Comparison of ENCODE assay signal across 8 cellular contexts in the genomic region with DNA sequence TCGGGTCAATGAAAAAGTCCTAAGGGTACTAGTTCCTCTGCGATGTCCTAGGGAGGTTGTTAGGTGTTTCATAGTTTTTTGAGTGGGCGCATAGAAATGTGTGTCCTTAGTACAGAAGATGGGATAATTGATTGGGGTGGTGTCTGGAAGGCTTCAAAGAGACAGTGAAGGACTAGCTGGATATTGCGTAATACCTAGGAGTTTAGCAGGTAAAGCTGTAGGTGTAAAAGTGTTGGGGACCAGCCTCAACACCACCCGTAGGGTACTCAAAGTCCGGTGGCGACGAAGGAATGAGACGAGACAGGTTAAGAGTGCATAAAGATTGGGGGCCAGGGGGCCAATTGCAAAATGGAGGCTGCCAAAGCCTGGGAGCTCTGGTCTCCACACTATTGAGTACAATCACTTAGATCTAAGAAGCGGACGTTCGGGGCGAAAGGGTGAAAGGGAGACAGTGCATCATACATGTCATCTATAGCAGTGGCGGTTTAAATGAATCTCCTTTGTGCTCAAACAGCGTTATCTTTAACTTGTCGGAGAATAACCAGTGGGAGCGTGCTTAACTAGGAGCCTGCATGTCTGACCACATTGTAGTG. TPM values are rescaled to one million over a fixed set of nuclear protein-coding genes. Genes with fewer than 3 reads are reported as not detected.
DNase-seq lines count a peak whose midpoint lies in the region; ATAC-seq, FAIRE-seq and TF ChIP-seq lines count a peak whose summit lies in the region.

No MANE protein-coding gene starts in this region.

- H3K27me3 Mint-ChIP-seq in T-helper 1 cell treated with Interleukin-12 subunit alpha and Interleukin-12 subunit beta and Interleukin-4 antibody, amounts not matched to agents 30 μg/mL and 1 μg/mL, for 36 hours (ENCODE audit: low read depth), result no peaks in the 10 kb centered on the region
- H3K27me3 Mint-ChIP-seq in activated T-helper 17 cell treated with anti-CD3 and anti-CD28 coated beads, Interleukin-2, amount 50 U/mL, for 72 hours, result no peaks in the 10 kb centered on the region

- no peak for TF ChIP-seq EP300 in stomach (IDR thresholded peaks at IDR 0.05)

- no peak for DNase-seq in T-helper 1 cell
- DNase-seq in stomach, result no peak
- DNase-seq in GM19239 (ENCODE audit: insufficient read length, low spot score), result no peak
- DNase-seq in SIG-M5 (lab: John Stamatoyannopoulos, UW), result no peak

- intact Hi-C loops in stomach (cut with DNase I; ENCODE audit: low total_unique reads), result no loop called here

- peak overlapping the region; percentile 92 for H3K9ac ChIP-seq in iPS-20b (ENCODE audit: low read depth, low read length)

- peak overlapping the region; percentile 85 for H3K4me3 Mint-ChIP-seq in T-helper 1 cell treated with Interleukin-12 subunit alpha and Interleukin-12 subunit beta and Interleukin-4 antibody, amounts not matched to agents 30 μg/mL and 1 μg/mL, for 36 hours
- peak overlapping the region; percentile 100 for H3K4me3 Mint-ChIP-seq in activated T-helper 17 cell treated with anti-CD3 and anti-CD28 coated beads, Interleukin-2, amount 50 U/mL, for 72 hours

- 29 to 52% (median 41%) methylated on average over 17 of the region's 17 CpGs for WGBS in stomach, 5 donors

- no peaks in the 10 kb centered on the region for H3K9me3 Mint-ChIP-seq in T-helper 1 cell treated with Interleukin-12 subunit alpha and Interleukin-12 subunit beta and Interleukin-4 antibody, amounts not matched to agents 30 μg/mL and 1 μg/mL, for 36 hours
- H3K9me3 Mint-ChIP-seq in activated T-helper 17 cell treated with anti-CD3 and anti-CD28 coated beads, Interleukin-2, amount 50 U/mL, for 72 hours, result no peaks in the 10 kb centered on the region

- TF ChIP-seq CTCF in stomach (IDR thresholded peaks at IDR 0.05), result no peak

- H3K36me3 ChIP-seq in iPS-20b (ENCODE audit: insufficient read depth, low read depth, low read length) (peaks cover 4% of the 10 kb centered on the region; the same call in 1 of the 2 replicates), stomach (peaks cover 5 to 11% (median 9%) of the 10 kb centered on the region in 4 donors)

- FAIRE-seq in GM19239 (lab: Jason Lieb, UNC), result no peak

- peaks cover 56% of the 10 kb centered on the region for H3K4me1 Mint-ChIP-seq in T-helper 1 cell treated with Interleukin-12 subunit alpha and Interleukin-12 subunit beta and Interleukin-4 antibody, amounts not matched to agents 30 μg/mL and 1 μg/mL, for 36 hours (ENCODE audit: low read depth)
- peaks cover 52% of the 10 kb centered on the region for H3K4me1 Mint-ChIP-seq in activated T-helper 17 cell treated with anti-CD3 and anti-CD28 coated beads, Interleukin-2, amount 50 U/mL, for 72 hours

- TF ChIP-seq POLR2A in stomach (IDR thresholded peaks at IDR 0.05), result no peak

- H3K27ac ChIP-seq in iPS-20b (ENCODE audit: low read length), result no peak overlapping the region
- H3K27ac ChIP-seq in stomach, result peak overlapping the region in 3 of 5 donors; percentile 93 to 96 (median 93)

- H3K9me3 ChIP-seq in iPS-20b (ENCODE audit: insufficient read depth, low read depth, low read length) (no peaks in the 10 kb centered on the region), stomach (no peaks in the 10 kb centered on the region)

- no peak for ATAC-seq in activated T-helper 17 cell treated with anti-CD3 and anti-CD28 coated beads, Interleukin-2, amount 50 U/mL, for 72 hours (replicated peaks)
- no peak for ATAC-seq in GM21423 (IDR thresholded peaks at IDR 0.05; ENCODE audit: unreplicated experiment)

- H3K36me3 Mint-ChIP-seq in T-helper 1 cell treated with Interleukin-12 subunit alpha and Interleukin-12 subunit beta and Interleukin-4 antibody, amounts not matched to agents 30 μg/mL and 1 μg/mL, for 36 hours (ENCODE audit: low read depth), result peaks cover 2% of the 10 kb centered on the region
- H3K36me3 Mint-ChIP-seq in activated T-helper 17 cell treated with anti-CD3 and anti-CD28 coated beads, Interleukin-2, amount 50 U/mL, for 72 hours (ENCODE audit: low read depth), result peaks cover 45% of the 10 kb centered on the region

- peak overlapping the region; percentile 65 for H3K27ac Mint-ChIP-seq in T-helper 1 cell treated with Interleukin-12 subunit alpha and Interleukin-12 subunit beta and Interleukin-4 antibody, amounts not matched to agents 30 μg/mL and 1 μg/mL, for 36 hours
- peak overlapping the region; percentile 82 for H3K27ac Mint-ChIP-seq in activated T-helper 17 cell treated with anti-CD3 and anti-CD28 coated beads, Interleukin-2, amount 50 U/mL, for 72 hours

- H3K4me3 ChIP-seq in iPS-20b (ENCODE audit: low read length) (peak overlapping the region; percentile 92), stomach (peak overlapping the region; percentile 75 to 100 (median 99))

- peaks cover 14% of the 10 kb centered on the region for H3K4me1 ChIP-seq in iPS-20b (ENCODE audit: insufficient read depth, low read length)
- H3K4me1 ChIP-seq in stomach, result peaks cover 41 to 68% (median 56%) of the 10 kb centered on the region in 4 donors

- H3K27me3 ChIP-seq in iPS-20b (ENCODE audit: insufficient read depth, low read length) (no peaks in the 10 kb centered on the region), stomach (no peaks in the 10 kb centered on the region)

RNA-seq across cellular contexts. Expression of a gene that starts 1.0 kb away (rescaled TPM):
- 10 to 100 TPM; 24.0 to 37.3 TPM for total RNA-seq in activated T-helper 17 cell treated with anti-CD3 and anti-CD28 coated beads, Interleukin-2, amount 50 U/mL, for 72 hours
- 10 to 100 TPM in 3 of 5 donors, 1 to 10 TPM in 2; 1.8 to 39.7 (median 13.3) TPM for total RNA-seq in stomach
- polyA plus RNA-seq in stomach, result 1 to 10 TPM; 5.6 to 6.9 (median 6.7) TPM

RNA-seq across cellular contexts. Expression of a gene that starts 1.1 kb away (rescaled TPM):
- 10 to 100 TPM; 34.4 to 63.6 TPM for total RNA-seq in activated T-helper 17 cell treated with anti-CD3 and anti-CD28 coated beads, Interleukin-2, amount 50 U/mL, for 72 hours
- 10 to 100 TPM; 23.3 to 45.5 (median 37.9) TPM for total RNA-seq in stomach
- polyA plus RNA-seq in stomach, result 10 to 100 TPM; 13.5 to 43.7 (median 22.4) TPM
